In genomic region chr12:86914716-86915115, GRCh38 we compare ENCODE assay signal across 8 cellular contexts.
DNase-seq lines count a peak whose midpoint lies in the region; ATAC-seq and TF ChIP-seq lines count a peak whose summit lies in the region.

No MANE protein-coding gene starts in this region.

- no peaks in the 10 kb centered on the region for H3K36me3 ChIP-seq in H7 (replicated peaks; ENCODE audit: control insufficient read depth, insufficient read depth, low read length)
- no peaks in the 10 kb centered on the region for H3K36me3 ChIP-seq in osteoblast (ENCODE audit: insufficient read depth, low read length)
- H3K36me3 ChIP-seq in upper lobe of left lung = no peaks in the 10 kb centered on the region

- DNase-seq in H7 (peak; percentile 47), NCI-H460 (ENCODE audit: extremely low read depth, low read depth) (peak; percentile 47), dorsolateral prefrontal cortex (no peak), osteoblast (ENCODE audit: insufficient read length, low spot score, missing footprints) (peak; percentile 35), germinal center (ENCODE audit: low spot score) (no peak), NCI-H2171 (lab: John Stamatoyannopoulos, UW) (no peak), upper lobe of left lung (no peak)

- H3K4me1 ChIP-seq in osteoblast (ENCODE audit: insufficient read depth, low read length) (no peaks in the 10 kb centered on the region), upper lobe of left lung (no peaks in the 10 kb centered on the region)

- TF ChIP-seq EP300 in upper lobe of left lung (IDR thresholded peaks at IDR 0.05) = no peak

- TF ChIP-seq CTCF in dorsolateral prefrontal cortex (IDR thresholded peaks at IDR 0.05 in 54 of 56, conservative IDR thresholded peaks at IDR 0.05 in 2 of 56; ENCODE audit: low read depth in 1 of 56, partially characterized antibody in 56 of 56) = peak in 31 of 56 donors; percentile 13 to 54 (median 30)
- peak; percentile 50 for TF ChIP-seq CTCF in osteoblast (IDR thresholded peaks at IDR 0.05; ENCODE audit: extremely low read depth, low read depth, low read length)
- TF ChIP-seq CTCF in upper lobe of left lung (IDR thresholded peaks at IDR 0.05) = peak in 1 of 6 experiments; percentile 5

- H3K27ac ChIP-seq in dorsolateral prefrontal cortex (no peak overlapping the region), osteoblast (ENCODE audit: low read depth, low read length) (no peak overlapping the region), upper lobe of left lung (no peak overlapping the region)

- H3K27me3 ChIP-seq in H7 (ENCODE audit: control insufficient read depth, insufficient read depth, low read length) (no peaks in the 10 kb centered on the region), dorsolateral prefrontal cortex (no peaks in the 10 kb centered on the region), osteoblast (ENCODE audit: insufficient read depth, low read length) (no peaks in the 10 kb centered on the region), upper lobe of left lung (no peaks in the 10 kb centered on the region)

- H3K4me3 ChIP-seq in H7 (ENCODE audit: insufficient read depth, low read depth, low read length) (no peak overlapping the region), dorsolateral prefrontal cortex (no peak overlapping the region), osteoblast (ENCODE audit: insufficient read depth, low read length) (no peak overlapping the region), upper lobe of left lung (no peak overlapping the region)

- ATAC-seq in upper lobe of left lung (ENCODE audit: low FRiP score in 2 of 2) (no peak), HG03025 (IDR thresholded peaks at IDR 0.05; ENCODE audit: low FRiP score, unreplicated experiment) (no peak)

- intact Hi-C loops in dorsolateral prefrontal cortex (cut with DNase I) = no loop called here

- no peaks in the 10 kb centered on the region for H4K20me1 ChIP-seq in osteoblast (ENCODE audit: insufficient read depth, low read length)

- no peaks in the 10 kb centered on the region for H3K79me2 ChIP-seq in osteoblast (ENCODE audit: insufficient read depth, low read length)

- no peak for TF ChIP-seq POLR2A in upper lobe of left lung (IDR thresholded peaks at IDR 0.05)

- H2AFZ ChIP-seq in osteoblast (ENCODE audit: low read length) = no peak overlapping the region

- no peak overlapping the region for H3K4me2 ChIP-seq in osteoblast (ENCODE audit: insufficient read depth, low read length)

- H3K9me3 ChIP-seq in osteoblast (ENCODE audit: low read depth, low read length) (no peaks in the 10 kb centered on the region), upper lobe of left lung (no peaks in the 10 kb centered on the region)

Comparison
In these comparisons a context has a peak if more than half of its experiments do, and no peak if none do; other contexts are left out.
1. DNase-seq: peak in H7 (single experiment), NCI-H460 (single experiment) and osteoblast (single experiment); none in dorsolateral prefrontal cortex (0 of 10), germinal center (single experiment), NCI-H2171 (single experiment) and upper lobe of left lung (0 of 2).